ENCODE assay signal across 23 cellular contexts in genomic region chr12:3601466-3602150, GRCh38.
"Had no signal": no experiment of that assay in that cellular context is flagged by ENCODE, and none has a peak within 500 bp of the region (broad histone marks: within the 10 kb centered on the region; RNA-seq: fewer than 3 reads in every experiment).

No MANE protein-coding gene starts in this region.

- DNase-seq: activated CD4-positive, alpha-beta T cell treated with anti-CD3 and anti-CD28 coated beads for 36 hours; activated CD4-positive, alpha-beta T cell treated with anti-CD3 and anti-CD28 coated beads, Interleukin-2, amount 50 U/mL, for 1 hour; activated CD8-positive, alpha-beta memory T cell treated with anti-CD3 and anti-CD28 coated beads, Interleukin-2, amount 50 U/mL, for 4 hours; activated CD8-positive, alpha-beta T cell treated with anti-CD3 and anti-CD28 coated beads for 36 hours; activated gamma-delta T cell treated with Interleukin-2 at 50 U/mL for 16 hours; activated naive CD4-positive, alpha-beta T cell treated with anti-CD3 and anti-CD28 coated beads, Interleukin-2, amount 10 ng/mL, durations not matched to agents 7 days and 5 days; activated naive CD8-positive, alpha-beta T cell treated with anti-CD3 and anti-CD28 coated beads for 36 hours; activated T-cell treated with anti-CD3 and anti-CD28 coated beads, Interleukin-2, amount 50 U/mL, for 72 hours; cerebellar nuclear complex; Karpas-422; NCI-H1930; NCI-H2107; NCI-H526; NK-92 treated with Interleukin-12 subunit alpha and Interleukin-12 subunit beta, amount 100 ng/mL, for 24 hours; OCI-M1; Right ventricle myocardium superior; RPMI8226; SJCRH30; SK-N-SH; T-helper 1 cell had no signal

- ATAC-seq: activated CD4-positive, alpha-beta T cell treated with anti-CD3 and anti-CD28 coated beads for 36 hours; activated CD8-positive, alpha-beta T cell treated with anti-CD3 and anti-CD28 coated beads for 36 hours; activated T-cell treated with anti-CD3 and anti-CD28 coated beads, Interleukin-2, amount 50 U/mL, for 72 hours; Panc1 had no signal

- H3K27me3 Mint-ChIP-seq: activated CD4-positive, alpha-beta T cell treated with anti-CD3 and anti-CD28 coated beads for 36 hours; activated naive CD8-positive, alpha-beta T cell treated with anti-CD3 and anti-CD28 coated beads for 36 hours had no signal

- H3K4me1 Mint-ChIP-seq: activated CD4-positive, alpha-beta T cell treated with anti-CD3 and anti-CD28 coated beads for 36 hours; activated naive CD4-positive, alpha-beta T cell treated with anti-CD3 and anti-CD28 coated beads, Interleukin-2, amount 10 ng/mL, durations not matched to agents 7 days and 5 days; activated naive CD8-positive, alpha-beta T cell treated with anti-CD3 and anti-CD28 coated beads for 36 hours had no signal

- H3K36me3 ChIP-seq: SJCRH30 had no signal

- H3K9me3 ChIP-seq: SJCRH30, SK-N-SH had no signal

- H3K27ac ChIP-seq: SJCRH30, VCaP had no signal

- H3K36me3 Mint-ChIP-seq: activated naive CD4-positive, alpha-beta T cell treated with anti-CD3 and anti-CD28 coated beads, Interleukin-2, amount 10 ng/mL, durations not matched to agents 7 days and 5 days; activated naive CD8-positive, alpha-beta T cell treated with anti-CD3 and anti-CD28 coated beads for 36 hours had no signal

- H3K4me3 Mint-ChIP-seq: activated CD4-positive, alpha-beta T cell treated with anti-CD3 and anti-CD28 coated beads for 36 hours; activated CD8-positive, alpha-beta T cell treated with anti-CD3 and anti-CD28 coated beads for 36 hours; activated naive CD4-positive, alpha-beta T cell treated with anti-CD3 and anti-CD28 coated beads, Interleukin-2, amount 10 ng/mL, durations not matched to agents 7 days and 5 days; activated naive CD8-positive, alpha-beta T cell treated with anti-CD3 and anti-CD28 coated beads for 36 hours; activated T-cell treated with anti-CD3 and anti-CD28 coated beads, Interleukin-2, amount 50 U/mL, for 72 hours had no signal

- H3K4me3 ChIP-seq: SJCRH30 had no signal

- H3K9me3 Mint-ChIP-seq: activated CD8-positive, alpha-beta T cell treated with anti-CD3 and anti-CD28 coated beads for 36 hours; activated naive CD4-positive, alpha-beta T cell treated with anti-CD3 and anti-CD28 coated beads, Interleukin-2, amount 10 ng/mL, durations not matched to agents 7 days and 5 days; activated naive CD8-positive, alpha-beta T cell treated with anti-CD3 and anti-CD28 coated beads for 36 hours; activated T-cell treated with anti-CD3 and anti-CD28 coated beads, Interleukin-2, amount 50 U/mL, for 72 hours; activated T-helper 2 cell treated with anti-CD3 and anti-CD28 coated beads, Interferon-gamma antibody, Interleukin-2, Interleukin-4, amounts not matched to agents 10 μg/mL and 5 μg/mL and 100 μg/mL, durations not matched to agents 14 hours and 24 hours and 36 hours had no signal

- H3K27ac Mint-ChIP-seq: activated CD4-positive, alpha-beta T cell treated with anti-CD3 and anti-CD28 coated beads for 36 hours; activated CD8-positive, alpha-beta T cell treated with anti-CD3 and anti-CD28 coated beads for 36 hours; activated naive CD4-positive, alpha-beta T cell treated with anti-CD3 and anti-CD28 coated beads, Interleukin-2, amount 10 ng/mL, durations not matched to agents 7 days and 5 days; activated naive CD8-positive, alpha-beta T cell treated with anti-CD3 and anti-CD28 coated beads for 36 hours; activated T-cell treated with anti-CD3 and anti-CD28 coated beads, Interleukin-2, amount 50 U/mL, for 72 hours; activated T-helper 2 cell treated with anti-CD3 and anti-CD28 coated beads, Interferon-gamma antibody, Interleukin-2, Interleukin-4, amounts not matched to agents 10 μg/mL and 5 μg/mL and 100 μg/mL, durations not matched to agents 14 hours and 24 hours and 36 hours had no signal
